Comparison of ENCODE assay signal across 8 cellular contexts in the genomic region with DNA sequence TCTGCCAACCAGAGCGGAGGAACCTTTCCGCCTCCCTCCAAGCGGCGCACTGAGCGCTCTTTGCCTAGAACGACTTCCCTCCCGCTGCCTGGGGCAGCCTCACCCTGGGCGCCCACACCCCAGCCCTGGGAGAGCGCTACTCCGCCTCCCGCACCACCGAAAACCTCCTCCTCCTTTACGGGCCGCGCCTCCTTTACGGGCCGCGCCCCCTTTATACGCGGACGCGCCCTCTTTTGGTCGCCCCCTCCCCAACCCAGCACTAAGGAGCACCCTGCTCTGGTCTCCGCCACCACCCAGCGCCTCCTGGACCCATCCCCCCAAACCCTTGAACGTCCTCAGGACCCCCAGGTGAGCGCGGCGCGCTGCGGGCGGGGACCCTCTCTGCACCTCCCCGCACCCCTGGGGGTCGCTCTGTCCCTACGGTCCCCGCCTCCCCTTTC. TPM values are rescaled to one million over a fixed set of nuclear protein-coding genes. Genes with fewer than 3 reads are reported as not detected.
DNase-seq lines count a peak whose midpoint lies in the region; ATAC-seq, FAIRE-seq and TF ChIP-seq lines count a peak whose summit lies in the region.

No MANE protein-coding gene starts in this region.

- H3K36me3 ChIP-seq in iPS-15b (ENCODE audit: control insufficient read depth, insufficient read depth, low read length), result peaks cover 5% of the 10 kb centered on the region

- H3K4me3 ChIP-seq in AG04450 (ENCODE audit: low read depth, low read length), result peak overlapping the region; percentile 50
- H3K4me3 ChIP-seq in iPS-15b (ENCODE audit: low read depth, low read length), result peak overlapping the region; percentile 60

- CTCF ChIA-PET in AG04450 (lab: Charles Lee), result no interaction called here

- peak overlapping the region; percentile 87 for H3K4me3 Mint-ChIP-seq in activated T-helper 17 cell treated with anti-CD3 and anti-CD28 coated beads, Interleukin-2, amount 50 U/mL, for 72 hours

- H3K4me1 ChIP-seq in iPS-15b (ENCODE audit: control insufficient read depth, insufficient read depth, low read length), result peaks cover 6% of the 10 kb centered on the region

- H3K9me3 ChIP-seq in AG04450 (ENCODE audit: control insufficient read depth, insufficient read depth, low read length), result peaks cover 5% of the 10 kb centered on the region; the same call in 1 of the 2 replicates
- H3K9me3 ChIP-seq in iPS-15b (ENCODE audit: control insufficient read depth, insufficient read depth, low read length), result no peaks in the 10 kb centered on the region

- H3K27ac Mint-ChIP-seq in activated T-helper 17 cell treated with anti-CD3 and anti-CD28 coated beads, Interleukin-2, amount 50 U/mL, for 72 hours, result no peak overlapping the region

- no peaks in the 10 kb centered on the region for H3K27me3 Mint-ChIP-seq in activated T-helper 17 cell treated with anti-CD3 and anti-CD28 coated beads, Interleukin-2, amount 50 U/mL, for 72 hours

- H3K27me3 ChIP-seq in AG04450 (ENCODE audit: control insufficient read depth, insufficient read depth, low read length), result peaks cover 71% of the 10 kb centered on the region
- H3K27me3 ChIP-seq in iPS-15b (ENCODE audit: control insufficient read depth, insufficient read depth, low read length), result peaks cover 29% of the 10 kb centered on the region

- POLR2A ChIA-PET in AG04450 (lab: Yijun Ruan, JAX), result no interaction called here

- no peak for TF ChIP-seq CTCF in AG04450 (IDR thresholded peaks at IDR 0.05; ENCODE audit: low read depth, low read length)

- no peak overlapping the region for H3K27ac ChIP-seq in AG04450 (ENCODE audit: low read depth, low read length)

- H3K9me3 Mint-ChIP-seq in activated T-helper 17 cell treated with anti-CD3 and anti-CD28 coated beads, Interleukin-2, amount 50 U/mL, for 72 hours, result no peaks in the 10 kb centered on the region

- no peak for FAIRE-seq in GM12892 (lab: Jason Lieb, UNC)

- H3K36me3 Mint-ChIP-seq in activated T-helper 17 cell treated with anti-CD3 and anti-CD28 coated beads, Interleukin-2, amount 50 U/mL, for 72 hours (ENCODE audit: low read depth), result peaks cover 7% of the 10 kb centered on the region

- TF ChIP-seq POLR2A in GM12892 (IDR thresholded peaks at IDR 0.05; ENCODE audit: low read depth, low read length), result no peak

- H3K4me1 Mint-ChIP-seq in activated T-helper 17 cell treated with anti-CD3 and anti-CD28 coated beads, Interleukin-2, amount 50 U/mL, for 72 hours, result peaks cover 5% of the 10 kb centered on the region

- peak; percentile 75 for ATAC-seq in activated T-helper 17 cell treated with anti-CD3 and anti-CD28 coated beads, Interleukin-2, amount 50 U/mL, for 72 hours (replicated peaks)
- no peak for ATAC-seq in HG03460 (IDR thresholded peaks at IDR 0.05; ENCODE audit: unreplicated experiment)

- no peak overlapping the region for H3K9ac ChIP-seq in iPS-15b (ENCODE audit: low read depth, low read length)

- DNase-seq in AG04450 (ENCODE audit: low read depth, low spot score), result no peak
- DNase-seq in NCI-H1092 (lab: John Stamatoyannopoulos, UW), result peak; percentile 65
- peak; percentile 13 to 24 for DNase-seq in stimulated activated CD4-positive, alpha-beta T cell treated with anti-CD3 and anti-CD28 coated beads, Interleukin-4, amount 100 ng/mL, for 4 hours
- DNase-seq in GM12892 (ENCODE audit: insufficient read length), result no peak
- no peak for DNase-seq in activated gamma-delta T cell treated with Interleukin-2 at 50 U/mL for 16 hours

RNA-seq across cellular contexts. Expression of a gene that starts 0.6 kb away (rescaled TPM):
- 10.4 and 14.7 TPM in 2 replicates for polyA plus RNA-seq in AG04450 (2011; rRNA removed)
- 3.0 and 6.6 TPM in 2 replicates for polyA minus RNA-seq in AG04450 (2011; rRNA and poly(A)+ RNA removed)
- 10 to 100 TPM in 1 of 2 donors, 1 to 10 TPM in 1; 7.0 to 12.8 TPM for total RNA-seq in activated T-helper 17 cell treated with anti-CD3 and anti-CD28 coated beads, Interleukin-2, amount 50 U/mL, for 72 hours
- polyA plus RNA-seq in GM12892 (2012; ENCODE audit: missing spikeins), result 0.40 TPM

Comparison
In these comparisons a context has a peak if more than half of its experiments do, and no peak if none do; other contexts are left out.
1. DNase-seq: peak in NCI-H1092 (single experiment) and stimulated activated CD4-positive, alpha-beta T cell treated with anti-CD3 and anti-CD28 coated beads, Interleukin-4, amount 100 ng/mL, for 4 hours (2 of 2); none in AG04450 (single experiment), GM12892 (single experiment) and activated gamma-delta T cell treated with Interleukin-2 at 50 U/mL for 16 hours (single experiment).